Comparison of ENCODE assay signal across 1 cellular context in genomic region chr2:200305797-200306718, GRCh38.
TF ChIP-seq lines count a peak whose summit lies in the region.

Gene SPATS2L, plus strand, starts transcription at chr2:200306693. Its CDS starts 82,552 bp downstream, at chr2:200389245.

TF ChIP-seq in IMR-90, 13 proteins besides CTCF, POLR2A, EP300 and RAD21 (continued from another document):
- TF ChIP-seq USF2 (IDR thresholded peaks at IDR 0.05; ENCODE audit: low read depth, low read length) (no peak), NFE2L2 (IDR thresholded peaks at IDR 0.05; ENCODE audit: low read depth, low read length) (no peak), MAFK (IDR thresholded peaks at IDR 0.05; ENCODE audit: low read depth, low read length) (no peak), SMC3 (IDR thresholded peaks at IDR 0.05; ENCODE audit: low read depth, low read length) (peak; percentile 1; the same call in 1 of the 2 replicates), CHD1 (IDR thresholded peaks at IDR 0.05; ENCODE audit: low read depth, low read length) (no peak), CEBPB (IDR thresholded peaks at IDR 0.05; ENCODE audit: low read depth, low read length) (no peak)
